In the genomic region with DNA sequence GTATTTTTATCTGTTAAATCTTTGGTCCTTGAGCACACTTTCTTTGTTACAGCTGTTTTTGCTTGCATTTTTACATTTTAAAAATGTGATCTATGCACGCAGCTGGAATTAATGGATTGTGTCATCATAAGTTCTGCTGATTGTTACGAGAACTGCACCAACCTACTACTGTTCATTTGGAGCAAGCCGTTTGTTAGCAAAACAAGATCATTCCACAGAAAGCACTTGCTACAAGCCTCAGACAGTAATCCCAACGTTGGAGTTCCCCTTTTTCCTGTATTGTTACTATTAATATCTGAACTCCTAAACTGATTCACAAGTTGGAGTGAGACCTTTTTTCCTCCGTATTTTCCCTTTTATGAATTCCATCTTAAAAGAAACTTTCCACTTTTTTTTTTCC, we compare ENCODE assay signal across 11 cellular contexts. TPM values are rescaled to one million over a fixed set of nuclear protein-coding genes. Genes with fewer than 3 reads are reported as not detected.
DNase-seq lines count a peak whose midpoint lies in the region; FAIRE-seq and TF ChIP-seq lines count a peak whose summit lies in the region.
"Had no signal": no experiment of that assay in that cellular context is flagged by ENCODE, and none has a peak within 500 bp of the region (broad histone marks: within the 10 kb centered on the region; RNA-seq: fewer than 3 reads in every experiment).

No MANE protein-coding gene starts in this region.

- H3K27me3 ChIP-seq in GM23248 (replicated peaks; ENCODE audit: insufficient read depth) (no peaks in the 10 kb centered on the region), astrocyte (ENCODE audit: insufficient read depth, low read length) (no peaks in the 10 kb centered on the region), stomach (no peaks in the 10 kb centered on the region)

- H3K9me3 ChIP-seq in GM23248 (ENCODE audit: low read depth): no peaks in the 10 kb centered on the region
- H3K9me3 ChIP-seq in astrocyte (ENCODE audit: insufficient read depth, low read depth, low read length): no peaks in the 10 kb centered on the region
- H3K9me3 ChIP-seq in stomach: no peaks in the 10 kb centered on the region

- H3K9ac ChIP-seq in GM23248: peak overlapping the region; percentile 90
- H3K9ac ChIP-seq in astrocyte (ENCODE audit: low read length): peak overlapping the region; percentile 8

- intact Hi-C loops in stomach (cut with DNase I; ENCODE audit: low total_unique reads): no loop called here

- H3K4me2 ChIP-seq in GM23248 (ENCODE audit: unreplicated experiment) (peak overlapping the region; percentile 98), astrocyte (ENCODE audit: low read length) (peak overlapping the region; percentile 98)

- H3K4me3 ChIP-seq in GM23248: peak overlapping the region; percentile 99
- H3K4me3 ChIP-seq in astrocyte (ENCODE audit: insufficient read depth, low read depth, low read length): peak overlapping the region; percentile 26
- peak overlapping the region; percentile 67 to 88 (median 81) for H3K4me3 ChIP-seq in stomach

- H3K9me3 Mint-ChIP-seq in astrocyte (ENCODE audit: unreplicated experiment): no peaks in the 10 kb centered on the region
- H3K9me3 Mint-ChIP-seq: activated CD4-positive, alpha-beta T cell treated with anti-CD3 and anti-CD28 coated beads, Interleukin-2, amount 10 ng/mL, durations not matched to agents 7 days and 5 days; naive thymus-derived CD8-positive, alpha-beta T cell had no signal

- POLR2A ChIA-PET in HEK293T (lab: Yijun Ruan, JAX): no interaction called here

- H3K36me3 ChIP-seq in GM23248 (ENCODE audit: low read depth): peaks cover 49% of the 10 kb centered on the region
- peaks cover 4% of the 10 kb centered on the region for H3K36me3 ChIP-seq in astrocyte (ENCODE audit: insufficient read depth, low read length)
- peaks cover 0 to 21% (median 7%) of the 10 kb centered on the region in 4 donors for H3K36me3 ChIP-seq in stomach

- no peak for FAIRE-seq in astrocyte (lab: Jason Lieb, UNC)

- TF ChIP-seq CTCF in astrocyte (IDR thresholded peaks at IDR 0.05; ENCODE audit: insufficient read depth, low read depth, low read length) (no peak), stomach (IDR thresholded peaks at IDR 0.05) (no peak)

- peaks cover 25% of the 10 kb centered on the region for H3K36me3 Mint-ChIP-seq in astrocyte (ENCODE audit: low read depth, unreplicated experiment)

- peaks cover 12% of the 10 kb centered on the region for H3K4me1 Mint-ChIP-seq in astrocyte (ENCODE audit: low read depth, unreplicated experiment)

- DNase-seq in GM23248 (peak; percentile 57), astrocyte (ENCODE audit: low read depth) (no peak), lung microvascular endothelial cell (ENCODE audit: low read depth in 2 of 2) (peak; percentile 17 to 48), stomach (no peak), NCI-H128 (lab: John Stamatoyannopoulos, UW; ENCODE audit: unreplicated experiment) (no peak), HEK293T (ENCODE audit: extremely low spot score) (no peak)
- DNase-seq in activated naive CD4-positive, alpha-beta T cell treated with Interleukin-2 at 50 U/mL for 16 hours: no peak
- DNase-seq: activated CD4-positive, alpha-beta T cell treated with anti-CD3 and anti-CD28 coated beads, Interleukin-2, amount 10 ng/mL, durations not matched to agents 7 days and 5 days; DMS 273 treated with DMSO at 0.1 percent for 48 hours; naive thymus-derived CD8-positive, alpha-beta T cell; NCI-H524 treated with DMSO at 0.1 percent for 48 hours had no signal

- H3F3A ChIP-seq in GM23248 (ENCODE audit: insufficient read depth): peaks cover 69% of the 10 kb centered on the region

- H3K4me3 Mint-ChIP-seq in astrocyte (ENCODE audit: unreplicated experiment): peak overlapping the region; percentile 97
- H3K4me3 Mint-ChIP-seq: activated CD4-positive, alpha-beta T cell treated with anti-CD3 and anti-CD28 coated beads, Interleukin-2, amount 10 ng/mL, durations not matched to agents 7 days and 5 days had no signal

- no peak for TF ChIP-seq POLR2A in stomach (IDR thresholded peaks at IDR 0.05)

- no peak for TF ChIP-seq EP300 in stomach (IDR thresholded peaks at IDR 0.05)

- in situ Hi-C loops in GM23248 (cut with MboI): loop anchor here (25.0 kb wide), 2 partner anchors 487 to 1537 kb away; no protein-coding TSS in a partner anchor

- H3K27me3 Mint-ChIP-seq in astrocyte (ENCODE audit: low read depth, unreplicated experiment): no peaks in the 10 kb centered on the region
- H3K27me3 Mint-ChIP-seq: naive thymus-derived CD8-positive, alpha-beta T cell had no signal

- H2AFZ ChIP-seq in GM23248: peak overlapping the region; percentile 0; the same call in 1 of the 2 replicates
- H2AFZ ChIP-seq in astrocyte (ENCODE audit: low read depth, low read length): no peak overlapping the region

- CTCF ChIA-PET in HEK293T (lab: Yijun Ruan, JAX): no interaction called here

- H3K4me1 ChIP-seq in GM23248 (ENCODE audit: insufficient read depth) (peaks cover 44% of the 10 kb centered on the region), astrocyte (ENCODE audit: insufficient read depth, low read length) (peaks cover 12% of the 10 kb centered on the region), stomach (peaks cover 23 to 58% (median 42%) of the 10 kb centered on the region in 4 donors)

- no peak overlapping the region for H3K27ac Mint-ChIP-seq in astrocyte (ENCODE audit: unreplicated experiment)
- H3K27ac Mint-ChIP-seq: activated CD4-positive, alpha-beta T cell treated with anti-CD3 and anti-CD28 coated beads, Interleukin-2, amount 10 ng/mL, durations not matched to agents 7 days and 5 days had no signal

- WGBS in GM23248 (ENCODE audit: low coverage in 1 of 2, low lambda C conversion rate in 2 of 2, missing lambda C conversion rate in 2 of 2), 2 experiments: 1 to 4% methylated on average over 5 of the region's 5 CpGs
- 20 to 42% (median 39%) methylated on average over 5 of the region's 5 CpGs for WGBS in stomach, 5 donors

- no peaks in the 10 kb centered on the region for H3K9me2 ChIP-seq in GM23248 (ENCODE audit: insufficient read depth)

- H3K27ac ChIP-seq in GM23248 (peak overlapping the region; percentile 97), astrocyte (ENCODE audit: low read depth, low read length) (no peak overlapping the region), stomach (peak overlapping the region in 2 of 5 donors; percentile 44 to 94)

- H4K20me1 ChIP-seq in GM23248 (ENCODE audit: insufficient read depth) (peaks cover 5% of the 10 kb centered on the region; the same call in 1 of the 2 replicates), astrocyte (ENCODE audit: insufficient read depth, low read length) (peaks cover 37% of the 10 kb centered on the region)

- H3K79me2 ChIP-seq in GM23248 (ENCODE audit: insufficient read depth) (peaks cover 75% of the 10 kb centered on the region), astrocyte (ENCODE audit: insufficient read depth, low read length) (peaks cover 44% of the 10 kb centered on the region)

TF ChIP-seq in HEK293T, 16 proteins besides CTCF, POLR2A, EP300 and RAD21:
- TF ChIP-seq NFRKB (IDR thresholded peaks at IDR 0.05) (no peak), HDGF (IDR thresholded peaks at IDR 0.05; ENCODE audit: borderline replicate concordance) (no peak), FOXA1 (IDR thresholded peaks at IDR 0.05) (no peak), ARNT (IDR thresholded peaks at IDR 0.05) (no peak), FOXM1 (IDR thresholded peaks at IDR 0.05; ENCODE audit: borderline replicate concordance) (no peak), SP1 (IDR thresholded peaks at IDR 0.05) (no peak), ELF4 (IDR thresholded peaks at IDR 0.05) (no peak), SUZ12 (IDR thresholded peaks at IDR 0.05) (no peak), LEF1 (IDR thresholded peaks at IDR 0.05; ENCODE audit: borderline replicate concordance) (no peak), FOXK2 (IDR thresholded peaks at IDR 0.05) (no peak)

RNA-seq across cellular contexts. Expression of gene TENT5A, which starts 3.5 kb away (rescaled TPM):
- 48.6 and 50.5 TPM in 2 replicates for total RNA-seq in GM23248 (2014; rRNA removed; shearing (Covaris generic))
- polyA plus RNA-seq in GM23248 (2016; fragmentation: Nextera tagmentation; extraction: Ambion mirVana) (39.2 and 46.5 TPM in 2 replicates), stomach (10 to 100 TPM in 1 of 3 donors, 1 to 10 TPM in 2; 3.7 to 19.4 (median 4.4) TPM)
- total RNA-seq in astrocyte (17.8 and 19.7 TPM in 2 replicates), lung microvascular endothelial cell (0.60 and 2.6 TPM in 2 replicates), stomach (10 to 100 TPM in 4 of 5 donors, 1 to 10 TPM in 1; 8.4 to 54.0 (median 19.9) TPM)

Comparison
In these comparisons a context has a peak if more than half of its experiments do, and no peak if none do; other contexts are left out.
1. DNase-seq: peak in GM23248 (single experiment) and lung microvascular endothelial cell (2 of 2); none in astrocyte (single experiment), stomach (single experiment), NCI-H128 (single experiment), activated naive CD4-positive, alpha-beta T cell treated with Interleukin-2 at 50 U/mL for 16 hours (single experiment) and HEK293T (single experiment).
2. H3K4me3 ChIP-seq: peak in every context shown above with its lines; median percentile 99 in GM23248; 81 in stomach; 26 in astrocyte.